ENCODE assay signal across 22 cellular contexts in the genomic region with DNA sequence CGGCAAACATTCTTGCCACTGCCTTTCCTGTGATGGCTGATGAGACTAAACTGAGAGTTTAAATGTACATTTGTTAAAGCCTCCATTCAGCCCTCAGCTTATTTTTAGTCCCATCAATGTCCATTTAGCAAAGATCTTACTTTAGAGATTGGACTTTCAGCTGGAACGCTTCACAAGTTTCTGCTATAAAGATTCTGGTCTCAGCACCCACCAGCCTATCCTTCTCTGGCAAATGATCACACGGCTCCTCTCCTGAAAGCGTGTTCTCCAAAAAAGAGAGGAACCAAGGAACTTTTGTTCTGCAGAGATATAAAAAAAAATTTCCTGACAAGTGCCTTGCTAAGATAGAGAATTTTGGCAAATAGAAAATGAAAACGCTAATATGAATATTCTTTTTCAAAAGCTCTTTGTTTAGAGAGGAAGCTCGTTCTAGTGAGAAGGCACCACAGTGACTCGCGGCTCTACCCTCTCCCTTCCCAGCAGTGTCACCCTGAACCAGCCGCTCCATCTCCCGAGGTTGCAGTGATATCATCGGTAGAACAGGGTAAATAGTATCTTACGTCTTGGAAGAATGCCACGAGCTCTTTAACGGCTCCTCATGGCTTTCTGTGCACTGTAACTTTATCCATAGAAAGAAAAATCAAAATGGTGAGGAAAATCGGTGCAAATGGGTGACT.
DNase-seq lines count a peak whose midpoint lies in the region; ATAC-seq, FAIRE-seq and TF ChIP-seq lines count a peak whose summit lies in the region.
"Had no signal": no experiment of that assay in that cellular context is flagged by ENCODE, and none has a peak within 500 bp of the region (broad histone marks: within the 10 kb centered on the region; RNA-seq: fewer than 3 reads in every experiment).

No MANE protein-coding gene starts in this region.

- no peaks in the 10 kb centered on the region for H3K27me3 Mint-ChIP-seq in naive thymus-derived CD8-positive, alpha-beta T cell
- no peaks in the 10 kb centered on the region for H3K27me3 Mint-ChIP-seq in stimulated activated naive CD8-positive, alpha-beta T cell treated with anti-CD3 and anti-CD28 coated beads, Interleukin-15, amount 100 ng/mL, for 72 hours
- H3K27me3 Mint-ChIP-seq: activated B cell treated with CpG ODN at 0.5 μM for 24 hours; activated CD8-positive, alpha-beta memory T cell treated with anti-CD3 and anti-CD28 coated beads, Interleukin-2, amount 10 ng/mL, durations not matched to agents 7 days and 5 days had no signal

- peaks cover 17 to 44% (median 44%) of the 10 kb centered on the region in 3 donors for H3K36me3 Mint-ChIP-seq in naive thymus-derived CD8-positive, alpha-beta T cell
- H3K36me3 Mint-ChIP-seq: activated CD8-positive, alpha-beta memory T cell treated with anti-CD3 and anti-CD28 coated beads, Interleukin-2, amount 10 ng/mL, durations not matched to agents 7 days and 5 days had no signal

- no peak overlapping the region for H3K27ac Mint-ChIP-seq in naive thymus-derived CD8-positive, alpha-beta T cell
- H3K27ac Mint-ChIP-seq in stimulated activated naive CD8-positive, alpha-beta T cell treated with anti-CD3 and anti-CD28 coated beads, Interleukin-15, amount 100 ng/mL, for 72 hours: no peak overlapping the region
- H3K27ac Mint-ChIP-seq: activated B cell treated with CpG ODN at 0.5 μM for 24 hours; activated CD8-positive, alpha-beta memory T cell treated with anti-CD3 and anti-CD28 coated beads, Interleukin-2, amount 10 ng/mL, durations not matched to agents 7 days and 5 days; neural progenitor cell had no signal

- intact Hi-C loops in head of caudate nucleus (cut with DNase I): no loop called here

- peak; percentile 23 for DNase-seq in BE2C
- DNase-seq in RPMI7951 (ENCODE audit: low read depth): peak; percentile 53
- peak; percentile 50 to 89 (median 76) for DNase-seq in head of caudate nucleus
- DNase-seq in GM12892 (ENCODE audit: insufficient read length): no peak
- no peak for DNase-seq in naive thymus-derived CD8-positive, alpha-beta T cell
- DNase-seq in stimulated activated naive CD8-positive, alpha-beta T cell treated with anti-CD3 and anti-CD28 coated beads, Interleukin-15, amount 100 ng/mL, for 72 hours: no peak
- DNase-seq: activated B cell treated with CpG ODN at 0.5 μM for 24 hours; activated CD8-positive, alpha-beta memory T cell treated with anti-CD3 and anti-CD28 coated beads, Interleukin-2, amount 10 ng/mL, durations not matched to agents 7 days and 5 days; activated naive CD4-positive, alpha-beta T cell treated with Interleukin-2 at 50 U/mL for 16 hours; left lung; NCI-H187 treated with DMSO at 0.1 percent for 48 hours; NK-92 treated with Interleukin-12 subunit alpha and Interleukin-12 subunit beta, amount 100 ng/mL, for 24 hours; spleen had no signal

- no peaks in the 10 kb centered on the region for H3K9me3 ChIP-seq in BE2C
- no peaks in the 10 kb centered on the region for H3K9me3 ChIP-seq in muscle layer of duodenum (ENCODE audit: control insufficient read depth in 1 of 2, low read length in 2 of 2)
- H3K9me3 ChIP-seq: left lung, suprapubic skin had no signal

- no peak overlapping the region for H3K4me3 Mint-ChIP-seq in naive thymus-derived CD8-positive, alpha-beta T cell
- no peak overlapping the region for H3K4me3 Mint-ChIP-seq in stimulated activated naive CD8-positive, alpha-beta T cell treated with anti-CD3 and anti-CD28 coated beads, Interleukin-15, amount 100 ng/mL, for 72 hours
- H3K4me3 Mint-ChIP-seq: activated B cell treated with CpG ODN at 0.5 μM for 24 hours; activated CD8-positive, alpha-beta memory T cell treated with anti-CD3 and anti-CD28 coated beads, Interleukin-2, amount 10 ng/mL, durations not matched to agents 7 days and 5 days; neural progenitor cell had no signal

- TF ChIP-seq CTCF in BE2C (IDR thresholded peaks at IDR 0.05; ENCODE audit: low read depth, low read length): no peak

- H3K36me3 ChIP-seq in BE2C: peaks cover 42% of the 10 kb centered on the region
- H3K36me3 ChIP-seq in muscle layer of duodenum (ENCODE audit: control insufficient read depth in 1 of 2, insufficient read depth in 2 of 2, low read length in 2 of 2): peaks cover 18 to 29% of the 10 kb centered on the region in 2 donors

- H3K4me1 ChIP-seq in BE2C (peaks cover 7% of the 10 kb centered on the region; the same call in 1 of the 2 replicates), muscle layer of duodenum (ENCODE audit: control insufficient read depth in 1 of 2, insufficient read depth in 2 of 2, low read length in 2 of 2) (peaks cover 0 to 4% of the 10 kb centered on the region in 2 donors)
- H3K4me1 ChIP-seq: neural progenitor cell, SJSA1 had no signal

- H3K27ac ChIP-seq in muscle layer of duodenum (ENCODE audit: low read length): peak overlapping the region; percentile 4
- H3K27ac ChIP-seq: HL-60, neural progenitor cell, SJSA1, suprapubic skin had no signal

- no peak for FAIRE-seq in GM12892 (lab: Jason Lieb, UNC)
- FAIRE-seq: bronchial epithelial cell, endometrium had no signal

- no peak for TF ChIP-seq POLR2A in GM12892 (IDR thresholded peaks at IDR 0.05; ENCODE audit: low read depth, low read length)

- ATAC-seq in HG03469 (IDR thresholded peaks at IDR 0.05; ENCODE audit: unreplicated experiment): no peak
- ATAC-seq in naive thymus-derived CD8-positive, alpha-beta T cell: no peak
- ATAC-seq in stimulated activated naive CD8-positive, alpha-beta T cell treated with anti-CD3 and anti-CD28 coated beads, Interleukin-15, amount 100 ng/mL, for 72 hours: no peak
- ATAC-seq: activated CD8-positive, alpha-beta memory T cell treated with anti-CD3 and anti-CD28 coated beads, Interleukin-2, amount 10 ng/mL, durations not matched to agents 7 days and 5 days; HCT116; left lung had no signal

- POLR2A ChIA-PET in naive thymus-derived CD8-positive, alpha-beta T cell (lab: Charles Lee): no interaction called here

- peaks cover 4 to 26% (median 12%) of the 10 kb centered on the region in 4 donors for H3K4me1 Mint-ChIP-seq in naive thymus-derived CD8-positive, alpha-beta T cell
- H3K4me1 Mint-ChIP-seq in stimulated activated naive CD8-positive, alpha-beta T cell treated with anti-CD3 and anti-CD28 coated beads, Interleukin-15, amount 100 ng/mL, for 72 hours: peaks cover 7% of the 10 kb centered on the region

- no peaks in the 10 kb centered on the region for H3K27me3 ChIP-seq in BE2C
- H3K27me3 ChIP-seq in muscle layer of duodenum (ENCODE audit: low read depth, low read length): no peaks in the 10 kb centered on the region
- H3K27me3 ChIP-seq: left lung, neural progenitor cell, SJSA1, spleen, suprapubic skin had no signal

- H3K4me3 ChIP-seq in BE2C (ENCODE audit: low read depth, low read length) (no peak overlapping the region), muscle layer of duodenum (ENCODE audit: low read depth in 1 of 2, low read length in 2 of 2) (no peak overlapping the region)
- H3K4me3 ChIP-seq: left lung, neural progenitor cell, SJSA1, spleen, suprapubic skin had no signal

- peaks cover 0 to 15% (median 0%) of the 10 kb centered on the region in 9 donors for H3K9me3 Mint-ChIP-seq in naive thymus-derived CD8-positive, alpha-beta T cell
- peaks cover 5 to 9% of the 10 kb centered on the region in 2 donors for H3K9me3 Mint-ChIP-seq in stimulated activated naive CD8-positive, alpha-beta T cell treated with anti-CD3 and anti-CD28 coated beads, Interleukin-15, amount 100 ng/mL, for 72 hours
- H3K9me3 Mint-ChIP-seq: activated B cell treated with CpG ODN at 0.5 μM for 24 hours had no signal

Comparison
In these comparisons a context has a peak if more than half of its experiments do, and no peak if none do; other contexts are left out.
1. DNase-seq: peak in BE2C (single experiment), RPMI7951 (single experiment) and head of caudate nucleus (42 of 42); none in GM12892 (single experiment), naive thymus-derived CD8-positive, alpha-beta T cell (0 of 10) and stimulated activated naive CD8-positive, alpha-beta T cell treated with anti-CD3 and anti-CD28 coated beads, Interleukin-15, amount 100 ng/mL, for 72 hours (0 of 2).